In genomic region chr2:37797081-37797480, GRCh38 we compare ENCODE assay signal across 13 cellular contexts.
DNase-seq lines count a peak whose midpoint lies in the region; ATAC-seq, FAIRE-seq and TF ChIP-seq lines count a peak whose summit lies in the region.
"Had no signal": no experiment of that assay in that cellular context is flagged by ENCODE, and none has a peak within 500 bp of the region (broad histone marks: within the 10 kb centered on the region; RNA-seq: fewer than 3 reads in every experiment).

No MANE protein-coding gene starts in this region.

- no peak for FAIRE-seq in H1 (lab: Jason Lieb, UNC)
- FAIRE-seq in HTR-8/SVneo (lab: Jason Lieb, UNC): no peak

- no peaks in the 10 kb centered on the region for H4K20me1 ChIP-seq in H1 (replicated peaks in 1 of 2; ENCODE audit: control insufficient read depth in 1 of 2, insufficient read depth in 2 of 2, low read length in 2 of 2)

- H3K18ac ChIP-seq in H1 (ENCODE audit: extremely low read depth, low read length): no peak overlapping the region

- POLR2A ChIA-PET in Caco-2 (lab: Charles Lee): interaction anchor here (0.6 to 1.1 kb wide), 2 partner anchors 17 to 320 kb away, joined by 3 to 4 read pairs; no protein-coding TSS in a partner anchor
- POLR2A ChIA-PET in H1 (lab: Charles Lee; ENCODE audit: partially characterized antibody): no interaction called here

- H3K4me2 ChIP-seq in H1 (ENCODE audit: insufficient read depth in 1 of 2, low read depth in 2 of 2, low read length in 2 of 2): no peak overlapping the region

- no peak overlapping the region for H4K5ac ChIP-seq in H1 (ENCODE audit: insufficient read length, low read depth, low read length)

- no peak overlapping the region for H2BK12ac ChIP-seq in H1 (ENCODE audit: low read depth, low read length)

- H3K27ac ChIP-seq in H1 (ENCODE audit: low read depth, low read length) (no peak overlapping the region), neutrophil (peak overlapping the region; percentile 77)

- no peaks in the 10 kb centered on the region for H3K79me2 ChIP-seq in H1 (ENCODE audit: control insufficient read depth in 1 of 2, insufficient read depth in 2 of 2, low read length in 2 of 2)

- H3K9me3 ChIP-seq in Caco-2: no peaks in the 10 kb centered on the region
- H3K9me3 ChIP-seq in MG63: no peaks in the 10 kb centered on the region
- H3K9me3 ChIP-seq in H1 (ENCODE audit: insufficient read depth in 2 of 2, low read depth in 1 of 2, low read length in 1 of 2): no peaks in the 10 kb centered on the region
- H3K9me3 ChIP-seq in neutrophil: no peaks in the 10 kb centered on the region

- no peaks in the 10 kb centered on the region for H3K36me3 ChIP-seq in Caco-2 (ENCODE audit: control insufficient read depth, insufficient read depth, low read length)
- H3K36me3 ChIP-seq in MG63: no peaks in the 10 kb centered on the region; the same call in 1 of the 2 replicates
- no peaks in the 10 kb centered on the region for H3K36me3 ChIP-seq in H1 (ENCODE audit: control insufficient read depth in 2 of 4, insufficient read depth in 4 of 4, low read length in 3 of 4)
- H3K36me3 ChIP-seq in neutrophil: no peaks in the 10 kb centered on the region

- intact Hi-C loops in Caco-2 (cut with micrococcal nuclease; ENCODE audit: unreplicated experiment): loop anchor here (2.0 kb wide), 1 partner anchor 18 kb away; no protein-coding TSS in a partner anchor

- no TSS peak for BruUV-seq in Caco-2 (replicated peaks; lab: Mats Ljungman, UMichigan)

- DNase-seq in Caco-2 (no peak), MG63 (peak; percentile 69), H1 (ENCODE audit: low read depth in 1 of 2, low spot score in 2 of 2) (no peak), HTR-8/SVneo (ENCODE audit: insufficient read length, low spot score) (no peak)
- no peak for DNase-seq in activated effector memory CD4-positive, alpha-beta T cell treated with Interleukin-2 at 50 U/mL for 16 hours
- DNase-seq: activated CD4-positive, CD25-positive, alpha-beta regulatory T cell; amniotic stem cell; dermis blood vessel endothelial cell; stimulated activated CD4-positive, alpha-beta T cell treated with anti-CD3 and anti-CD28 coated beads, Interleukin-4, amount 100 ng/mL, for 1 hour; SW 1271 had no signal

- H2AFZ ChIP-seq in H1 (ENCODE audit: low read length): peak overlapping the region; percentile 83

- H3K23me2 ChIP-seq in H1 (ENCODE audit: low read depth, low read length): no peaks in the 10 kb centered on the region

- peak overlapping the region; percentile 82 for H3K27ac Mint-ChIP-seq in Caco-2 (ENCODE audit: unreplicated experiment)

- H3K4me1 Mint-ChIP-seq in Caco-2 (ENCODE audit: low read depth, unreplicated experiment): peaks cover 63% of the 10 kb centered on the region

- no peak overlapping the region for H2BK5ac ChIP-seq in H1 (ENCODE audit: low read depth, low read length)

- no peak overlapping the region for H2BK15ac ChIP-seq in H1 (ENCODE audit: low read length)

- TF ChIP-seq CTCF in Caco-2 (IDR thresholded peaks at IDR 0.05; ENCODE audit: insufficient read depth in 1 of 2, low read depth in 1 of 2, low read length in 1 of 2, severe bottlenecking in 1 of 2, unreplicated experiment in 1 of 2) (no peak), H1 (IDR thresholded peaks at IDR 0.05; ENCODE audit: control extremely low read depth in 1 of 3, insufficient read depth in 1 of 3, low read depth in 1 of 3, low read length in 3 of 3) (no peak), neutrophil (IDR thresholded peaks at IDR 0.05) (no peak)

- no peak overlapping the region for H2AK5ac ChIP-seq in H1 (ENCODE audit: low read depth, low read length)

- H3K36me3 Mint-ChIP-seq in Caco-2 (ENCODE audit: insufficient read depth, unreplicated experiment): peaks cover 6% of the 10 kb centered on the region

- no peaks in the 10 kb centered on the region for H3K27me3 ChIP-seq in Caco-2 (replicated peaks; ENCODE audit: control insufficient read depth, insufficient read depth, low read length)
- no peaks in the 10 kb centered on the region for H3K27me3 ChIP-seq in MG63
- no peaks in the 10 kb centered on the region for H3K27me3 ChIP-seq in H1 (replicated peaks in 1 of 4; ENCODE audit: control insufficient read depth in 3 of 4, extremely low read depth in 1 of 4, insufficient read depth in 3 of 4, low read length in 3 of 4)
- H3K27me3 ChIP-seq in neutrophil: no peaks in the 10 kb centered on the region

- H3K23ac ChIP-seq in H1 (ENCODE audit: insufficient read length): no peak overlapping the region

- no peak for TF ChIP-seq RAD21 in H1 (IDR thresholded peaks at IDR 0.05 in 1 of 2, conservative IDR thresholded peaks at IDR 0.05 in 1 of 2; ENCODE audit: low read depth in 2 of 2, low read length in 2 of 2)

- TF ChIP-seq EP300 in H1 (IDR thresholded peaks at IDR 0.05; ENCODE audit: borderline replicate concordance in 1 of 2, low read depth in 2 of 2, low read length in 2 of 2): no peak

- H4K8ac ChIP-seq in H1 (ENCODE audit: extremely low read depth, insufficient read depth, low read length): no peak overlapping the region

- ATAC-seq in HG03469 (IDR thresholded peaks at IDR 0.05; ENCODE audit: unreplicated experiment): no peak
- ATAC-seq in GM18511 (IDR thresholded peaks at IDR 0.05; ENCODE audit: unreplicated experiment): no peak

- no peak overlapping the region for H2BK20ac ChIP-seq in H1 (ENCODE audit: low read length)

- no peaks in the 10 kb centered on the region for H3K27me3 Mint-ChIP-seq in Caco-2 (ENCODE audit: insufficient read depth, unreplicated experiment)

- CTCF ChIA-PET in Caco-2 (lab: Charles Lee) (no interaction called here), H1 (lab: Charles Lee; ENCODE audit: partially characterized antibody) (interaction anchor here (1.2 to 1.5 kb wide), 2 partner anchors 15 to 81 kb away, joined by 3 to 5 read pairs; no protein-coding TSS in a partner anchor)

- H3K14ac ChIP-seq in H1 (ENCODE audit: insufficient read length): no peak overlapping the region

- H3K79me1 ChIP-seq in H1 (ENCODE audit: low read depth, low read length): no peaks in the 10 kb centered on the region

- no peak overlapping the region for H3K4ac ChIP-seq in H1 (replicated peaks; ENCODE audit: insufficient read length, low read depth, low read length)

- H3K9ac ChIP-seq in H1 (replicated peaks in 1 of 4; ENCODE audit: extremely low read depth in 1 of 4, low read depth in 3 of 4, low read length in 3 of 4): no peak overlapping the region

- no peak for TF ChIP-seq POLR2A in H1 (IDR thresholded peaks at IDR 0.05; ENCODE audit: control extremely low read depth in 1 of 2, low read depth in 2 of 2, low read length in 2 of 2)

- H4K91ac ChIP-seq in H1 (replicated peaks; ENCODE audit: insufficient read length, low read length): no peak overlapping the region

- H3K9me3 Mint-ChIP-seq in Caco-2 (ENCODE audit: unreplicated experiment): no peaks in the 10 kb centered on the region

- no peak overlapping the region for H3K4me3 Mint-ChIP-seq in Caco-2 (ENCODE audit: unreplicated experiment)

- H2BK120ac ChIP-seq in H1 (replicated peaks; ENCODE audit: low read depth, low read length): no peak overlapping the region

- H3K4me3 ChIP-seq in Caco-2 (ENCODE audit: low read depth, low read length): no peak overlapping the region
- no peak overlapping the region for H3K4me3 ChIP-seq in MG63
- no peak overlapping the region for H3K4me3 ChIP-seq in H1 (ENCODE audit: extremely low read depth in 1 of 4, insufficient read depth in 2 of 4, low read depth in 3 of 4, low read length in 4 of 4)
- no peak overlapping the region for H3K4me3 ChIP-seq in neutrophil (ENCODE audit: low read depth in 1 of 2, low read length in 1 of 2)

- H3K4me1 ChIP-seq in Caco-2 (peaks cover 63% of the 10 kb centered on the region), H1 (replicated peaks in 1 of 4; ENCODE audit: control insufficient read depth in 3 of 4, insufficient read depth in 4 of 4, low read length in 3 of 4) (no peaks in the 10 kb centered on the region), neutrophil (ENCODE audit: control insufficient read depth in 1 of 2, insufficient read depth in 1 of 2, low read depth in 1 of 2, low read length in 1 of 2) (peaks cover 23 to 25% of the 10 kb centered on the region in 2 experiments)

- WGBS in H1 (ENCODE audit: extremely low coverage in 1 of 2, insufficient coverage in 1 of 2, insufficient read length in 1 of 2, insufficient replicate concordance in 2 of 2, low coverage in 1 of 2, low lambda C conversion rate in 2 of 2, missing lambda C conversion rate in 1 of 2), 2 experiments: 76% methylated on average over 3 of the region's 3 CpGs; no CpG with 5 or more reads in 1 of the 2 experiments

- H3K56ac ChIP-seq in H1 (replicated peaks; ENCODE audit: insufficient read length, low read depth, low read length): no peak overlapping the region

TF ChIP-seq in H1, 55 proteins besides CTCF, POLR2A, EP300 and RAD21:
- TF ChIP-seq CHD1 (IDR thresholded peaks at IDR 0.05; ENCODE audit: low read depth, low read length) (no peak), KDM1A (IDR thresholded peaks at IDR 0.05; ENCODE audit: borderline replicate concordance, low read length) (no peak), USF2 (IDR thresholded peaks at IDR 0.05; ENCODE audit: low read length) (no peak)
TF ChIP-seq in H1: peak in this region for 0.
